Comparison of ENCODE assay signal across 22 cellular contexts in the genomic region with DNA sequence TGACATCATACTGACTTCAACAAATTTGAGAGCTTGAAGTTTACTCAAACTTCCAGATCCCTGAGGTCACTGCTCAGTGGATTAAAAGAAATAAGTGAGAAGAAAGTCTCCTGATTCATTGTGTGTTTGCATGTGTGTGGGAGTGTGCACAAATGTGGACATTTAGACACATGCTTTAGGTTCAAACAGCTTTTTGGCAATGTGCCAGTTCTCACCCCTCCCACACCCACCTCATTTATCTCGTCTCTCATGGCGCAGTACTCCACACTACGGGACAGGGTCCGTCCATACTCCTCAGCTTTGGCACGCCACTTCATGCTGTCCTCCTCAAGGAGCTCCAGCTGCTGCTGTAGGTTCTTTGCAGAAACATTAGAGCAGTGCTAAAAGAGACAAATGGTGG. TPM values are rescaled to one million over a fixed set of nuclear protein-coding genes. Genes with fewer than 3 reads are reported as not detected.
DNase-seq lines count a peak whose midpoint lies in the region; ATAC-seq, FAIRE-seq and TF ChIP-seq lines count a peak whose summit lies in the region.
"Had no signal": no experiment of that assay in that cellular context is flagged by ENCODE, and none has a peak within 500 bp of the region (broad histone marks: within the 10 kb centered on the region; RNA-seq: fewer than 3 reads in every experiment).

No MANE protein-coding gene starts in this region.

- H3K36me3 ChIP-seq in GM23248 (ENCODE audit: low read depth) (no peaks in the 10 kb centered on the region), K562 (ENCODE audit: control insufficient read depth, insufficient read depth, low read length) (no peaks in the 10 kb centered on the region), neural cell (ENCODE audit: insufficient read depth, low read length) (no peaks in the 10 kb centered on the region)
- no peaks in the 10 kb centered on the region for H3K36me3 ChIP-seq in CD4-positive, alpha-beta memory T cell (ENCODE audit: insufficient read depth, low read length)
- H3K36me3 ChIP-seq: brain microvascular endothelial cell, esophagus muscularis mucosa, SJCRH30 had no signal

- H3F3A ChIP-seq in GM23248 (ENCODE audit: insufficient read depth) (peaks cover 28% of the 10 kb centered on the region), neural cell (ENCODE audit: insufficient read depth, low read length, poor library complexity, severe bottlenecking) (peaks cover 4% of the 10 kb centered on the region)

- no TSS peak for BruUV-seq in K562 (replicated peaks; lab: Mats Ljungman, UMichigan)

- H3K4me1 Mint-ChIP-seq in activated naive CD4-positive, alpha-beta T cell treated with anti-CD3 and anti-CD28 coated beads, Interleukin-2, amount 10 ng/mL, durations not matched to agents 7 days and 5 days: peaks cover 8% of the 10 kb centered on the region
- peaks cover 0 to 2% (median 0%) of the 10 kb centered on the region in 4 donors for H3K4me1 Mint-ChIP-seq in CD4-positive, alpha-beta memory T cell
- H3K4me1 Mint-ChIP-seq: activated naive CD4-positive, alpha-beta T cell treated with anti-CD3 and anti-CD28 coated beads, Interleukin-2, amount 50 U/mL, for 24 hours; memory B cell had no signal

- peak; percentile 42 for DNase-seq in GM23248
- DNase-seq in NCI-H1417 (lab: John Stamatoyannopoulos, UW): peak in 2 of 3 experiments; percentile 50 to 76
- peak; percentile 43 to 50 (median 47) for DNase-seq in K562 (ENCODE audit: extremely low read depth in 1 of 4, low spot score in 3 of 4)
- no peak for DNase-seq in NCI-H226
- DNase-seq in activated naive CD4-positive, alpha-beta T cell treated with anti-CD3 and anti-CD28 coated beads, Interleukin-2, amount 10 ng/mL, durations not matched to agents 7 days and 5 days: no peak
- DNase-seq in CD4-positive, alpha-beta memory T cell: no peak
- DNase-seq: activated CD4-positive, alpha-beta T cell treated with anti-CD3 and anti-CD28 coated beads, Interleukin-2, amount 10 ng/mL, durations not matched to agents 24 days and 14 days; activated T-cell treated with anti-CD3 and anti-CD28 coated beads for 4 hours; AML-193; brain microvascular endothelial cell; NCI-H2029 treated with DMSO at 0.1 percent for 48 hours; nephron progenitor cell; stimulated activated CD4-positive, alpha-beta T cell treated with anti-CD3 and anti-CD28 coated beads, Interleukin-2, amount 100 ng/mL, for 24 hours; substantia nigra had no signal

- H3K4me1 ChIP-seq in GM23248 (ENCODE audit: insufficient read depth) (peaks cover 36% of the 10 kb centered on the region), K562 (replicated peaks in 1 of 2; ENCODE audit: control insufficient read depth in 2 of 2, insufficient read depth in 2 of 2, low read length in 2 of 2) (no peaks in the 10 kb centered on the region)
- no peaks in the 10 kb centered on the region for H3K4me1 ChIP-seq in CD4-positive, alpha-beta memory T cell (ENCODE audit: insufficient read depth, low read length)

- 0 out of 2 replicates have a peak overlapping the region, but pooled peaks have one; percentile 22 for H3K27ac ChIP-seq in GM23248
- H3K27ac ChIP-seq in K562 (ENCODE audit: extremely low read depth, low read depth, low read length): no peak overlapping the region
- peak overlapping the region; percentile 48 for H3K27ac ChIP-seq in neural cell (ENCODE audit: low read length)
- no peak overlapping the region for H3K27ac ChIP-seq in CD4-positive, alpha-beta memory T cell (ENCODE audit: low read depth, low read length)
- H3K27ac ChIP-seq: brain microvascular endothelial cell, esophagus muscularis mucosa, SJCRH30 had no signal

- TF ChIP-seq CTCF in K562 (IDR thresholded peaks at IDR 0.05 in 2 of 3, conservative IDR thresholded peaks at IDR 0.05 in 1 of 3; ENCODE audit: insufficient read depth in 2 of 3, low read depth in 1 of 3, low read length in 3 of 3) (no peak), neural cell (IDR thresholded peaks at IDR 0.05; ENCODE audit: poor library complexity, severe bottlenecking) (no peak)

- no peaks in the 10 kb centered on the region for H3K9me3 Mint-ChIP-seq in activated naive CD4-positive, alpha-beta T cell treated with anti-CD3 and anti-CD28 coated beads, Interleukin-2, amount 10 ng/mL, durations not matched to agents 7 days and 5 days
- no peaks in the 10 kb centered on the region for H3K9me3 Mint-ChIP-seq in CD4-positive, alpha-beta memory T cell
- H3K9me3 Mint-ChIP-seq: activated CD4-positive, alpha-beta T cell treated with anti-CD3 and anti-CD28 coated beads, Interleukin-2, amount 10 ng/mL, durations not matched to agents 24 days and 14 days; activated naive CD4-positive, alpha-beta T cell treated with anti-CD3 and anti-CD28 coated beads, Interleukin-2, amount 50 U/mL, for 24 hours; memory B cell; nephron progenitor cell had no signal

- no peaks in the 10 kb centered on the region for H3K9me3 ChIP-seq in GM23248 (ENCODE audit: low read depth)
- H3K9me3 ChIP-seq in K562 (replicated peaks; ENCODE audit: control insufficient read depth, insufficient read depth, low read depth, low read length): no peaks in the 10 kb centered on the region
- no peaks in the 10 kb centered on the region for H3K9me3 ChIP-seq in neural cell (ENCODE audit: low read length)
- no peaks in the 10 kb centered on the region for H3K9me3 ChIP-seq in CD4-positive, alpha-beta memory T cell (ENCODE audit: control insufficient read depth in 1 of 2, low read length in 2 of 2)
- H3K9me3 ChIP-seq: esophagus muscularis mucosa, SJCRH30 had no signal

- POLR2A ChIA-PET in K562 (lab: Yijun Ruan, JAX): interaction anchor here (0.5 kb wide), 1 partner anchor 166 kb away, joined by 3 read pairs; no protein-coding TSS in a partner anchor
- POLR2A ChIA-PET in CD4-positive, alpha-beta memory T cell (lab: Charles Lee; ENCODE audit: partially characterized antibody): no interaction called here

- TF ChIP-seq EP300 in K562 (IDR thresholded peaks at IDR 0.05; ENCODE audit: low read length): no peak
- TF ChIP-seq EP300 in neural cell (conservative IDR thresholded peaks at IDR 0.05; ENCODE audit: poor library complexity, severe bottlenecking): no peak

- H3K36me3 Mint-ChIP-seq in activated naive CD4-positive, alpha-beta T cell treated with anti-CD3 and anti-CD28 coated beads, Interleukin-2, amount 10 ng/mL, durations not matched to agents 7 days and 5 days: no peaks in the 10 kb centered on the region
- no peaks in the 10 kb centered on the region for H3K36me3 Mint-ChIP-seq in CD4-positive, alpha-beta memory T cell

- 0 out of 4 replicates have a peak, but pooled peaks of 1 of the 2 experiments have one; percentile 19 for TF ChIP-seq RAD21 in K562 (CRISPR knock-in tag; conservative IDR thresholded peaks at IDR 0.05 in 1 of 2, IDR thresholded peaks at IDR 0.05 in 1 of 2)
- TF ChIP-seq RAD21 in neural cell (conservative IDR thresholded peaks at IDR 0.05): no peak

- H3K27me3 Mint-ChIP-seq in activated naive CD4-positive, alpha-beta T cell treated with anti-CD3 and anti-CD28 coated beads, Interleukin-2, amount 10 ng/mL, durations not matched to agents 7 days and 5 days: no peaks in the 10 kb centered on the region
- H3K27me3 Mint-ChIP-seq in CD4-positive, alpha-beta memory T cell: no peaks in the 10 kb centered on the region
- H3K27me3 Mint-ChIP-seq: activated CD4-positive, alpha-beta T cell treated with anti-CD3 and anti-CD28 coated beads, Interleukin-2, amount 10 ng/mL, durations not matched to agents 24 days and 14 days; activated naive CD4-positive, alpha-beta T cell treated with anti-CD3 and anti-CD28 coated beads, Interleukin-2, amount 50 U/mL, for 24 hours; memory B cell had no signal

- peak overlapping the region; percentile 11 for H3K4me2 ChIP-seq in GM23248 (ENCODE audit: unreplicated experiment)
- H3K4me2 ChIP-seq in K562 (ENCODE audit: insufficient read depth, low read length): no peak overlapping the region
- H3K4me2 ChIP-seq in neural cell (ENCODE audit: low read length): peak overlapping the region; percentile 61

- H3K27ac Mint-ChIP-seq in activated naive CD4-positive, alpha-beta T cell treated with anti-CD3 and anti-CD28 coated beads, Interleukin-2, amount 10 ng/mL, durations not matched to agents 7 days and 5 days: no peak overlapping the region
- H3K27ac Mint-ChIP-seq in CD4-positive, alpha-beta memory T cell: no peak overlapping the region
- H3K27ac Mint-ChIP-seq: activated CD4-positive, alpha-beta T cell treated with anti-CD3 and anti-CD28 coated beads, Interleukin-2, amount 10 ng/mL, durations not matched to agents 24 days and 14 days; activated naive CD4-positive, alpha-beta T cell treated with anti-CD3 and anti-CD28 coated beads, Interleukin-2, amount 50 U/mL, for 24 hours; memory B cell; nephron progenitor cell had no signal

- no peaks in the 10 kb centered on the region for H3K9me2 ChIP-seq in GM23248 (ENCODE audit: insufficient read depth)
- no peaks in the 10 kb centered on the region for H3K9me2 ChIP-seq in neural cell (ENCODE audit: insufficient read depth, low read length)

- H3K9ac ChIP-seq in GM23248 (no peak overlapping the region), K562 (ENCODE audit: insufficient read depth in 1 of 2, low read depth in 2 of 2, low read length in 2 of 2) (no peak overlapping the region), neural cell (ENCODE audit: low read length) (peak overlapping the region; percentile 20)

- CTCF ChIA-PET in K562 (lab: Yijun Ruan, JAX; ENCODE audit: low intra/inter-chr PET ratio): no interaction called here
- CTCF ChIA-PET in activated naive CD4-positive, alpha-beta T cell treated with anti-CD3 and anti-CD28 coated beads, Interleukin-2, amount 10 ng/mL, durations not matched to agents 7 days and 5 days (lab: Charles Lee): interaction anchor here (0.9 kb wide), 1 partner anchor 25 kb away, joined by 3 read pairs; no protein-coding TSS in a partner anchor
- CTCF ChIA-PET in CD4-positive, alpha-beta memory T cell (lab: Charles Lee; ENCODE audit: partially characterized antibody): no interaction called here

- H3K4me3 Mint-ChIP-seq in activated naive CD4-positive, alpha-beta T cell treated with anti-CD3 and anti-CD28 coated beads, Interleukin-2, amount 10 ng/mL, durations not matched to agents 7 days and 5 days: no peak overlapping the region
- H3K4me3 Mint-ChIP-seq in CD4-positive, alpha-beta memory T cell: no peak overlapping the region
- H3K4me3 Mint-ChIP-seq: activated CD4-positive, alpha-beta T cell treated with anti-CD3 and anti-CD28 coated beads, Interleukin-2, amount 10 ng/mL, durations not matched to agents 24 days and 14 days; activated naive CD4-positive, alpha-beta T cell treated with anti-CD3 and anti-CD28 coated beads, Interleukin-2, amount 50 U/mL, for 24 hours; memory B cell; nephron progenitor cell had no signal

- intact Hi-C loops in K562 (cut with micrococcal nuclease): no loop called here
- intact Hi-C loops in CD4-positive, alpha-beta memory T cell (cut with micrococcal nuclease): no loop called here

- TF ChIP-seq POLR2A in K562 (conservative IDR thresholded peaks at IDR 0.05): no peak

- H3K9me1 ChIP-seq in K562 (ENCODE audit: control insufficient read depth, insufficient read depth, low read length): no peaks in the 10 kb centered on the region

- H3K4me3 ChIP-seq in GM23248: no peak overlapping the region
- no peak overlapping the region for H3K4me3 ChIP-seq in K562
- peak overlapping the region; percentile 48 for H3K4me3 ChIP-seq in neural cell (ENCODE audit: low read length)
- no peak overlapping the region for H3K4me3 ChIP-seq in CD4-positive, alpha-beta memory T cell (ENCODE audit: low read length in 2 of 2)
- H3K4me3 ChIP-seq: dorsolateral prefrontal cortex, esophagus muscularis mucosa, SJCRH30 had no signal

- FAIRE-seq in K562 (lab: Jason Lieb, UNC): no peak
- FAIRE-seq: HTR-8/SVneo, islet of Langerhans had no signal

- ATAC-seq in K562: peak; percentile 72

- H3K27me3 ChIP-seq in GM23248 (replicated peaks; ENCODE audit: insufficient read depth) (no peaks in the 10 kb centered on the region), K562 (ENCODE audit: control insufficient read depth in 2 of 2, insufficient read depth in 2 of 2, low read length in 2 of 2) (no peaks in the 10 kb centered on the region; a peak in 1 of 5 replicates), neural cell (ENCODE audit: insufficient read depth, low read depth, low read length) (no peaks in the 10 kb centered on the region)
- no peaks in the 10 kb centered on the region for H3K27me3 ChIP-seq in CD4-positive, alpha-beta memory T cell (ENCODE audit: insufficient read depth, low read length)
- H3K27me3 ChIP-seq: brain microvascular endothelial cell, dorsolateral prefrontal cortex, esophagus muscularis mucosa, SJCRH30 had no signal

- in situ Hi-C loops in GM23248 (cut with MboI) (no loop called here), K562 (cut with MboI) (no loop called here)

- H2AFZ ChIP-seq in GM23248 (no peak overlapping the region), K562 (ENCODE audit: low read depth, low read length) (no peak overlapping the region), neural cell (ENCODE audit: low read depth, low read length) (no peak overlapping the region)

- H4K20me1 ChIP-seq in GM23248 (ENCODE audit: insufficient read depth): no peaks in the 10 kb centered on the region
- no peaks in the 10 kb centered on the region for H4K20me1 ChIP-seq in K562 (replicated peaks; ENCODE audit: control insufficient read depth, insufficient read depth, low read length)
- no peaks in the 10 kb centered on the region for H4K20me1 ChIP-seq in neural cell (ENCODE audit: insufficient read depth)

- no peaks in the 10 kb centered on the region for H3K79me2 ChIP-seq in GM23248 (ENCODE audit: insufficient read depth)
- no peaks in the 10 kb centered on the region for H3K79me2 ChIP-seq in K562 (ENCODE audit: control insufficient read depth, insufficient read depth, low read length)
- H3K79me2 ChIP-seq in neural cell (replicated peaks; ENCODE audit: insufficient read depth, low read length): no peaks in the 10 kb centered on the region

- WGBS in GM23248 (ENCODE audit: low coverage in 1 of 2, low lambda C conversion rate in 2 of 2, missing lambda C conversion rate in 2 of 2), 2 experiments: 18 to 22% methylated on average over 5 of the region's 5 CpGs
- WGBS in K562 (ENCODE audit: insufficient coverage, low coverage, missing lambda C conversion rate): 0% methylated on average over 5 of the region's 5 CpGs

RNA-seq across cellular contexts. Expression of a gene that starts 58.3 kb away (rescaled TPM):
- total RNA-seq in GM23248 (2014; rRNA removed; shearing (Covaris generic)): not detected in 2 replicates
- polyA plus RNA-seq in GM23248 (2016; fragmentation: Nextera tagmentation; extraction: Ambion mirVana): 0.13 and 0.39 TPM in 2 replicates
- 0.02 and 0.09 TPM in 2 replicates for total RNA-seq in K562 (2011; cell fraction: chromatin; rRNA removed; ENCODE audit: low replicate concordance)
- total RNA-seq in K562 (2011; cell fraction: nucleolus; rRNA removed): under 0.01 TPM in 2 replicates
- total RNA-seq in K562 (2011; cell fraction: nucleoplasm; rRNA removed): under 0.01 and 0.31 TPM in 2 replicates
- under 0.01 TPM in 1 of 2 replicates, not detected in the other for total RNA-seq in K562 (2014; rRNA removed)
- total RNA-seq in K562 (2014; rRNA removed; fragmentation: Illumina TruSeq; extraction: Trizol): under 0.01 TPM in 2 replicates
- under 0.01 and 0.07 TPM in 2 replicates for total RNA-seq in K562 (2015; rRNA removed; fragmentation: Illumina TruSeq; extraction: Trizol)
- 0.07 and 0.20 TPM in 2 replicates for total RNA-seq in K562 (2021)
- polyA plus RNA-seq in K562 (2011; rRNA removed): 0.01 TPM in 1 of 2 replicates, not detected in the other
- 0.06 TPM in 1 of 2 replicates, not detected in the other for polyA plus RNA-seq in K562 (2011; cell fraction: cytosol; rRNA removed)
- polyA plus RNA-seq in K562 (2011; cell fraction: nucleus; rRNA removed): under 0.01 and 0.01 TPM in 2 replicates
- 0.18 and 0.43 TPM in 2 replicates for polyA plus RNA-seq in K562 (2012)
- not detected in 2 replicates for polyA plus RNA-seq in K562 (2014; fragmentation: Illumina TruSeq; extraction: Trizol)
- under 1 TPM; 0.11 TPM for polyA plus RNA-seq in K562 (2014; fragmentation: Nextera tagmentation; extraction: Ambion mirVana)
- under 0.01 TPM in 1 of 2 replicates, not detected in the other for polyA plus RNA-seq in K562 (2014; rRNA removed)
- 0.06 and 0.07 TPM in 2 replicates for polyA minus RNA-seq in K562 (2011; rRNA and poly(A)+ RNA removed)
- not detected in 2 replicates for polyA minus RNA-seq in K562 (2011; cell fraction: cytosol; rRNA and poly(A)+ RNA removed)
- 0.13 and 0.22 TPM in 2 replicates for polyA minus RNA-seq in K562 (2011; cell fraction: nucleus; rRNA and poly(A)+ RNA removed)
- 0.10 and 0.16 TPM in 2 replicates for polyA plus RNA-seq in neural cell
- polyA minus RNA-seq in neural cell: 1.7 and 2.3 TPM in 2 replicates
- total RNA-seq in CD4-positive, alpha-beta memory T cell: 1 to 10 TPM; 8.1 to 8.6 TPM
- polyA plus RNA-seq in CD4-positive, alpha-beta memory T cell: 1 to 10 TPM in 1 of 2 donors, under 1 TPM in 1; 0.22 to 2.0 TPM

Comparison
In these comparisons a context has a peak if more than half of its experiments do, and no peak if none do; other contexts are left out.
1. DNase-seq: peak in GM23248 (single experiment), NCI-H1417 (2 of 3) and K562 (4 of 4); none in NCI-H226 (single experiment), activated naive CD4-positive, alpha-beta T cell treated with anti-CD3 and anti-CD28 coated beads, Interleukin-2, amount 10 ng/mL, durations not matched to agents 7 days and 5 days (single experiment) and CD4-positive, alpha-beta memory T cell (0 of 5).
2. H3K27ac ChIP-seq: peak in GM23248 (single experiment) and neural cell (single experiment); none in K562 (single experiment) and CD4-positive, alpha-beta memory T cell (single experiment).